10 cellular contexts compared by ENCODE assay signal in the genomic region with DNA sequence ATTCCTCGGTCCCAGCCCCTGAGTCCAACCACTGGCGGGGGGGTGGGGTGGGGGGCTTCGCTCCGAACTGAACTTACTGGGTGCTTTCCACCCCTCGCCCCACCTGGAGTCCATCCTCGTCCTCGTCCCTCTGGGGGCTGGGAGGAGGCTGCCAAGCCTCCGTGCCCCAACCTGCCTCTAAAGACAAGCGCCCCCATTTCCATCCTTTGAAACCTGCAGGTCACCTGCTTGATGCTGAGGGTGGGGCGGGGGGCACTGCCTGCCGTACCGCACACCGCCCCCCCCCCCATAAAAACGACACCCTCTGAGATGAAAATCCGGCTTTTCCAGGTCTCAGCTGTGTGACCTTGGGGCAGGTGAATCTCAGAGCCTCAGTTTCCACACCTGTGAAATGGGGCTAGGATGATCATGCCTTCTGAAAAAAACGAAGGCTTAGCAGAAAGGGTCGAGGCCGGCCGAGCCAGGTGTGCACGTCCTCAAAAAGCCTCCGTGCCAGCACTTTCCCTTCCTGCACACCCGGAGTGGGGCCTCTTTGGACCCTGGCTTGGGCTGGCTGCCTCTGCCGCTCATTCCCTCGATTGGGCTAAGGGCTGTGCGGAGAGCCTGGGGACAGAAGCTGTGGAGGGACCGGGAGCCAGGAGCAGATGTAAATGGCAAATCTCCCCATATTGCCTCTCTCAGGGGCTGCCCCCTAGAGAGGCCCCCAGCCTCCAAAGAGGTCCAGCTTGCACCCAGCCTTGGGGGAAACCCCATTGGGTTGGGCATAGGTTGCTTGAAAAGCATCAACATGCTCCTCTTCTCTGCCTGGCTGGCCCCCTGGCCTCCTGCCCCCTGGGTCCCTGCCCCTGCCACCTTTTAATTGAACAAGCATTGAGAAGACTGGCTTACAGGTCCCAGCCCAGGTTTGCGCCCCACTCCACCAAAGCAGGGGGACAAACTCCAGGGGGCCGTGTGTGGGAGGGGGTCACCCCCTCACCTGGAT. TPM values are rescaled to one million over a fixed set of nuclear protein-coding genes. Genes with fewer than 3 reads are reported as not detected.
A peak's percentile ranks its signal among the peaks of the same experiment; 100 is the strongest.
DNase-seq lines count a peak whose midpoint lies in the region; ATAC-seq and TF ChIP-seq lines count a peak whose summit lies in the region.
"Had no signal": no experiment of that assay in that cellular context is flagged by ENCODE, and none has a peak within 500 bp of the region (broad histone marks: within the 10 kb centered on the region; RNA-seq: fewer than 3 reads in every experiment).

No MANE protein-coding gene starts in this region.

- peaks cover 21% of the 10 kb centered on the region for H3K27me3 Mint-ChIP-seq in activated CD4-positive, alpha-beta T cell treated with anti-CD3 and anti-CD28 coated beads for 36 hours
- H3K27me3 Mint-ChIP-seq in activated CD4-positive, alpha-beta T cell treated with anti-CD3 and anti-CD28 coated beads, Interleukin-2, amount 10 ng/mL, durations not matched to agents 7 days and 5 days: peaks cover 24% of the 10 kb centered on the region

- no peak overlapping the region for H3K27ac Mint-ChIP-seq in activated CD4-positive, alpha-beta T cell treated with anti-CD3 and anti-CD28 coated beads for 36 hours
- no peak overlapping the region for H3K27ac Mint-ChIP-seq in activated CD4-positive, alpha-beta T cell treated with anti-CD3 and anti-CD28 coated beads, Interleukin-2, amount 10 ng/mL, durations not matched to agents 7 days and 5 days
- H3K27ac Mint-ChIP-seq: activated naive CD8-positive, alpha-beta T cell had no signal

- no peak for TF ChIP-seq EP300 in suprapubic skin (IDR thresholded peaks at IDR 0.05)

- peak; percentile 6 for DNase-seq in activated CD4-positive, alpha-beta T cell treated with anti-CD3 and anti-CD28 coated beads for 36 hours
- DNase-seq in activated CD4-positive, alpha-beta T cell treated with anti-CD3 and anti-CD28 coated beads, Interleukin-2, amount 10 ng/mL, durations not matched to agents 7 days and 5 days: no peak
- DNase-seq in coronary artery (ENCODE audit: low spot score) (peak; percentile 58), suprapubic skin (ENCODE audit: low spot score in 2 of 2) (peak; percentile 52 to 63), NCI-H1105 treated with DMSO at 0.1 percent for 48 hours (lab: John Stamatoyannopoulos, UW) (no peak), HPDE6-E6E7 (ENCODE audit: extremely low spot score) (no peak), anterior cingulate cortex (lab: John Stamatoyannopoulos, UW) (no peak)
- DNase-seq: NCI-H446 had no signal

- TF ChIP-seq POLR2A in suprapubic skin (IDR thresholded peaks at IDR 0.05): no peak

- CTCF ChIA-PET in activated CD4-positive, alpha-beta T cell treated with anti-CD3 and anti-CD28 coated beads for 36 hours (lab: Charles Lee): no interaction called here
- CTCF ChIA-PET in activated CD4-positive, alpha-beta T cell treated with anti-CD3 and anti-CD28 coated beads, Interleukin-2, amount 10 ng/mL, durations not matched to agents 7 days and 5 days (lab: Charles Lee): no interaction called here

- H3K9ac ChIP-seq in liver (ENCODE audit: low read depth in 1 of 2, low read length in 2 of 2): peak overlapping the region in 1 of 2 donors; percentile 8

- no peaks in the 10 kb centered on the region for H3K36me3 ChIP-seq in liver (ENCODE audit: control insufficient read depth in 4 of 4, insufficient read depth in 3 of 4, low read depth in 1 of 4, low read length in 3 of 4)
- no peaks in the 10 kb centered on the region for H3K36me3 ChIP-seq in suprapubic skin

- no peaks in the 10 kb centered on the region for H3K9me3 ChIP-seq in liver (ENCODE audit: control insufficient read depth in 4 of 4, low read length in 3 of 4)
- H3K9me3 ChIP-seq in suprapubic skin: no peaks in the 10 kb centered on the region

- intact Hi-C loops in activated CD4-positive, alpha-beta T cell treated with anti-CD3 and anti-CD28 coated beads for 36 hours (cut with DNase I, micrococcal nuclease): no loop called here

- H3K4me3 ChIP-seq in coronary artery: peak overlapping the region; percentile 60
- H3K4me3 ChIP-seq in liver (ENCODE audit: low read depth in 1 of 3, low read length in 3 of 3): peak overlapping the region in 2 of 3 donors; percentile 64 to 71
- H3K4me3 ChIP-seq in suprapubic skin: peak overlapping the region; percentile 54

- H3K4me1 ChIP-seq in liver (ENCODE audit: control insufficient read depth in 4 of 4, insufficient read depth in 4 of 4, low read length in 3 of 4): peaks cover 26 to 61% (median 34%) of the 10 kb centered on the region in 4 donors
- H3K4me1 ChIP-seq in suprapubic skin: peaks cover 50% of the 10 kb centered on the region

- no peak for ATAC-seq in activated CD4-positive, alpha-beta T cell treated with anti-CD3 and anti-CD28 coated beads for 36 hours

- H3K27me3 ChIP-seq in liver (ENCODE audit: control insufficient read depth in 4 of 4, insufficient read depth in 4 of 4, low read length in 3 of 4) (no peaks in the 10 kb centered on the region), suprapubic skin (peaks cover 100% of the 10 kb centered on the region)

- TF ChIP-seq CTCF in coronary artery (IDR thresholded peaks at IDR 0.05): no peak
- TF ChIP-seq CTCF in liver (IDR thresholded peaks at IDR 0.05; ENCODE audit: low read depth, low read length, missing input control): no peak
- no peak for TF ChIP-seq CTCF in suprapubic skin (IDR thresholded peaks at IDR 0.05)

- 23% methylated on average over 28 of the region's 28 CpGs for WGBS in liver
- 37% methylated on average over 16 of the region's 28 CpGs for WGBS in suprapubic skin

- no peak overlapping the region for H3K4me3 Mint-ChIP-seq in activated CD4-positive, alpha-beta T cell treated with anti-CD3 and anti-CD28 coated beads for 36 hours
- H3K4me3 Mint-ChIP-seq in activated CD4-positive, alpha-beta T cell treated with anti-CD3 and anti-CD28 coated beads, Interleukin-2, amount 10 ng/mL, durations not matched to agents 7 days and 5 days: no peak overlapping the region
- H3K4me3 Mint-ChIP-seq: activated naive CD8-positive, alpha-beta T cell had no signal

- H3K36me3 Mint-ChIP-seq in activated CD4-positive, alpha-beta T cell treated with anti-CD3 and anti-CD28 coated beads for 36 hours (ENCODE audit: low read depth): no peaks in the 10 kb centered on the region
- no peaks in the 10 kb centered on the region for H3K36me3 Mint-ChIP-seq in activated CD4-positive, alpha-beta T cell treated with anti-CD3 and anti-CD28 coated beads, Interleukin-2, amount 10 ng/mL, durations not matched to agents 7 days and 5 days (ENCODE audit: low read depth)
- H3K36me3 Mint-ChIP-seq: activated naive CD8-positive, alpha-beta T cell had no signal

- peaks cover 6% of the 10 kb centered on the region for H3K4me1 Mint-ChIP-seq in activated CD4-positive, alpha-beta T cell treated with anti-CD3 and anti-CD28 coated beads for 36 hours
- H3K4me1 Mint-ChIP-seq in activated CD4-positive, alpha-beta T cell treated with anti-CD3 and anti-CD28 coated beads, Interleukin-2, amount 10 ng/mL, durations not matched to agents 7 days and 5 days: peaks cover 3% of the 10 kb centered on the region

- H3K27ac ChIP-seq in coronary artery (no peak overlapping the region), liver (ENCODE audit: low read depth in 1 of 2, low read length in 2 of 2) (no peak overlapping the region), suprapubic skin (no peak overlapping the region)

- POLR2A ChIA-PET in activated CD4-positive, alpha-beta T cell treated with anti-CD3 and anti-CD28 coated beads for 36 hours (lab: Charles Lee): no interaction called here
- POLR2A ChIA-PET in activated CD4-positive, alpha-beta T cell treated with anti-CD3 and anti-CD28 coated beads, Interleukin-2, amount 10 ng/mL, durations not matched to agents 7 days and 5 days (lab: Charles Lee): no interaction called here

- TF ChIP-seq RAD21 in liver (IDR thresholded peaks at IDR 0.05): no peak

- H3K9me3 Mint-ChIP-seq in activated CD4-positive, alpha-beta T cell treated with anti-CD3 and anti-CD28 coated beads for 36 hours (ENCODE audit: low read depth): no peaks in the 10 kb centered on the region
- H3K9me3 Mint-ChIP-seq in activated CD4-positive, alpha-beta T cell treated with anti-CD3 and anti-CD28 coated beads, Interleukin-2, amount 10 ng/mL, durations not matched to agents 7 days and 5 days: no peaks in the 10 kb centered on the region

TF ChIP-seq in liver, 16 proteins besides CTCF, POLR2A, EP300 and RAD21 (continues in another document):
- TF ChIP-seq TAF1 (conservative IDR thresholded peaks at IDR 0.05): no peak
- no peak for TF ChIP-seq RXRA (IDR thresholded peaks at IDR 0.05)
- no peak for TF ChIP-seq HNF4G (IDR thresholded peaks at IDR 0.05)
- TF ChIP-seq, protein P1, sequence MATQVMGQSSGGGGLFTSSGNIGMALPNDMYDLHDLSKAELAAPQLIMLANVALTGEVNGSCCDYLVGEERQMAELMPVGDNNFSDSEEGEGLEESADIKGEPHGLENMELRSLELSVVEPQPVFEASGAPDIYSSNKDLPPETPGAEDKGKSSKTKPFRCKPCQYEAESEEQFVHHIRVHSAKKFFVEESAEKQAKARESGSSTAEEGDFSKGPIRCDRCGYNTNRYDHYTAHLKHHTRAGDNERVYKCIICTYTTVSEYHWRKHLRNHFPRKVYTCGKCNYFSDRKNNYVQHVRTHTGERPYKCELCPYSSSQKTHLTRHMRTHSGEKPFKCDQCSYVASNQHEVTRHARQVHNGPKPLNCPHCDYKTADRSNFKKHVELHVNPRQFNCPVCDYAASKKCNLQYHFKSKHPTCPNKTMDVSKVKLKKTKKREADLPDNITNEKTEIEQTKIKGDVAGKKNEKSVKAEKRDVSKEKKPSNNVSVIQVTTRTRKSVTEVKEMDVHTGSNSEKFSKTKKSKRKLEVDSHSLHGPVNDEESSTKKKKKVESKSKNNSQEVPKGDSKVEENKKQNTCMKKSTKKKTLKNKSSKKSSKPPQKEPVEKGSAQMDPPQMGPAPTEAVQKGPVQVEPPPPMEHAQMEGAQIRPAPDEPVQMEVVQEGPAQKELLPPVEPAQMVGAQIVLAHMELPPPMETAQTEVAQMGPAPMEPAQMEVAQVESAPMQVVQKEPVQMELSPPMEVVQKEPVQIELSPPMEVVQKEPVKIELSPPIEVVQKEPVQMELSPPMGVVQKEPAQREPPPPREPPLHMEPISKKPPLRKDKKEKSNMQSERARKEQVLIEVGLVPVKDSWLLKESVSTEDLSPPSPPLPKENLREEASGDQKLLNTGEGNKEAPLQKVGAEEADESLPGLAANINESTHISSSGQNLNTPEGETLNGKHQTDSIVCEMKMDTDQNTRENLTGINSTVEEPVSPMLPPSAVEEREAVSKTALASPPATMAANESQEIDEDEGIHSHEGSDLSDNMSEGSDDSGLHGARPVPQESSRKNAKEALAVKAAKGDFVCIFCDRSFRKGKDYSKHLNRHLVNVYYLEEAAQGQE (IDR thresholded peaks at IDR 0.05): no peak
- TF ChIP-seq GABPA (IDR thresholded peaks at IDR 0.05 in 1 of 2, conservative IDR thresholded peaks at IDR 0.05 in 1 of 2): no peak
- TF ChIP-seq YY1 (IDR thresholded peaks at IDR 0.05): no peak

RNA-seq across cellular contexts. Expression of gene ELFN1, which starts 1.1 kb away (rescaled TPM):
- under 1 TPM; 0.05 to 0.09 TPM for total RNA-seq in activated CD4-positive, alpha-beta T cell treated with anti-CD3 and anti-CD28 coated beads for 36 hours
- under 1 TPM in 1 of 2 experiments, not detected in 1; 0.07 TPM for total RNA-seq in activated CD4-positive, alpha-beta T cell treated with anti-CD3 and anti-CD28 coated beads, Interleukin-2, amount 10 ng/mL, durations not matched to agents 7 days and 5 days
- total RNA-seq in liver (1 to 10 TPM; 3.3 to 3.4 TPM), suprapubic skin (1 to 10 TPM; 1.4 to 2.5 (median 1.9) TPM)
- 1 to 10 TPM in 1 of 2 donors, under 1 TPM in 1; 0.43 to 3.5 TPM for polyA plus RNA-seq in liver

Comparison
In these comparisons a context has a peak if more than half of its experiments do, and no peak if none do; other contexts are left out.
1. DNase-seq: peak in activated CD4-positive, alpha-beta T cell treated with anti-CD3 and anti-CD28 coated beads for 36 hours (single experiment), coronary artery (single experiment) and suprapubic skin (2 of 2); none in activated CD4-positive, alpha-beta T cell treated with anti-CD3 and anti-CD28 coated beads, Interleukin-2, amount 10 ng/mL, durations not matched to agents 7 days and 5 days (single experiment), NCI-H1105 treated with DMSO at 0.1 percent for 48 hours (single experiment), HPDE6-E6E7 (single experiment) and anterior cingulate cortex (0 of 58).
2. Peak in every context shown above with its lines, with median percentiles within 50 percentile points of each other: H3K4me3 ChIP-seq.